ENCODE assay signal across 9 cellular contexts in the genomic region with DNA sequence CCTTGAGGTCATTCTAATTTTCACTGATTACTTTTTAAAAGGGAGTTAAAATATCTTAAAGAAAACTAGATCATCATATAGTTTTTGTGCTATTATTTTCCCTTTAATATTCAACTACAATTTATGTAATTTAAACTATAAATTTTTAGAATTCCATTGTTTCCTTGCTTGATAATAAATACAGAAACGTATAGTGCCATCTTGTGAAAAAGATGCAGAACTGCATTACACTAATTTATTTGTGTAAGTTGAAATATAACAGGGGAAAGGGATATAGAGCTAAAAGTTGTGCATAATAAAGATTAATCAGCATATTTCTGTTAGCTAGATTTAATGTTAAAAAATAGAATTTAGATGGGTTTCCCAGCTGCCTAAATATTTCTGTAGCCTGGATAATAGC.
A peak's percentile ranks its signal among the peaks of the same experiment; 100 is the strongest.
DNase-seq lines count a peak whose midpoint lies in the region; TF ChIP-seq lines count a peak whose summit lies in the region.
"Had no signal": no experiment of that assay in that cellular context is flagged by ENCODE, and none has a peak within 500 bp of the region (broad histone marks: within the 10 kb centered on the region; RNA-seq: fewer than 3 reads in every experiment).

No MANE protein-coding gene starts in this region.

- no peaks in the 10 kb centered on the region for H3K4me1 ChIP-seq in tibial artery

- H3K36me3 ChIP-seq in tibial artery: no peaks in the 10 kb centered on the region

- H3K27ac ChIP-seq in tibial artery: no peak overlapping the region
- H3K27ac ChIP-seq: epithelial cell of prostate had no signal

- no peaks in the 10 kb centered on the region for H3K27me3 ChIP-seq in tibial artery

- H3K4me3 ChIP-seq in epithelial cell of proximal tubule (ENCODE audit: low read depth, low read length) (no peak overlapping the region), tibial artery (no peak overlapping the region)

- peak; percentile 48 for TF ChIP-seq CTCF in epithelial cell of proximal tubule (conservative IDR thresholded peaks at IDR 0.05; ENCODE audit: low read depth, low read length)
- peak; percentile 34 to 46 for TF ChIP-seq CTCF in tibial artery (IDR thresholded peaks at IDR 0.05)

- no peaks in the 10 kb centered on the region for H3K9me3 ChIP-seq in tibial artery

- DNase-seq in SIG-M5 treated with dmso at 0.1 percent for 504 hours (lab: John Stamatoyannopoulos, UW; ENCODE audit: unreplicated experiment) (peak; percentile 21), SIG-M5 (lab: John Stamatoyannopoulos, UW) (no peak), NCI-H82 treated with DMSO at 0.1 percent for 48 hours (lab: John Stamatoyannopoulos, UW; ENCODE audit: unreplicated experiment) (peak; percentile 37), epithelial cell of proximal tubule (ENCODE audit: low read depth) (no peak), tibial artery (no peak), NK-92 (lab: John Stamatoyannopoulos, UW; ENCODE audit: unreplicated experiment) (no peak), iPS-NIHi11 (ENCODE audit: low spot score) (no peak)
- no peak for DNase-seq in activated CD4-positive, alpha-beta T cell treated with anti-CD3 and anti-CD28 coated beads, Interleukin-2, amount 50 U/mL, for 1 hour

- intact Hi-C loops in tibial artery (cut with DNase I; ENCODE audit: low total_unique reads): no loop called here

Comparison
In these comparisons a context has a peak if more than half of its experiments do, and no peak if none do; other contexts are left out.
1. DNase-seq: peak in SIG-M5 treated with dmso at 0.1 percent for 504 hours (single experiment) and NCI-H82 treated with DMSO at 0.1 percent for 48 hours (single experiment); none in SIG-M5 (single experiment), epithelial cell of proximal tubule (single experiment), tibial artery (0 of 2), activated CD4-positive, alpha-beta T cell treated with anti-CD3 and anti-CD28 coated beads, Interleukin-2, amount 50 U/mL, for 1 hour (single experiment), NK-92 (single experiment) and iPS-NIHi11 (single experiment).